13 cellular contexts compared by ENCODE assay signal in genomic region chr3:54649551-54649950, GRCh38.
A peak's percentile ranks its signal among the peaks of the same experiment; 100 is the strongest.
DNase-seq lines count a peak whose midpoint lies in the region; TF ChIP-seq lines count a peak whose summit lies in the region.
"Had no signal": no experiment of that assay in that cellular context is flagged by ENCODE, and none has a peak within 500 bp of the region (broad histone marks: within the 10 kb centered on the region; RNA-seq: fewer than 3 reads in every experiment).

No MANE protein-coding gene starts in this region.

- H3K27ac ChIP-seq in HEK293 (ENCODE audit: extremely low read depth, low read depth, low read length) (no peak overlapping the region), epithelial cell of prostate (peak overlapping the region; percentile 8), suprapubic skin (no peak overlapping the region), Peyer's patch (no peak overlapping the region)
- H3K27ac ChIP-seq: A549 had no signal

- no peak for TF ChIP-seq POLR2A in suprapubic skin (IDR thresholded peaks at IDR 0.05)
- TF ChIP-seq POLR2A in Peyer's patch (IDR thresholded peaks at IDR 0.05): no peak

- CTCF ChIA-PET in HEK293 (lab: Yijun Ruan, JAX): interaction anchor here (0.6 kb wide), 1 partner anchor 116 kb away, joined by 3 read pairs; no protein-coding TSS in a partner anchor

- H3K27me3 ChIP-seq in suprapubic skin: no peaks in the 10 kb centered on the region
- H3K27me3 ChIP-seq in Peyer's patch: no peaks in the 10 kb centered on the region

- H3K9me3 ChIP-seq in HEK293 (ENCODE audit: control insufficient read depth, insufficient read depth, low read depth, low read length) (no peaks in the 10 kb centered on the region), suprapubic skin (no peaks in the 10 kb centered on the region), Peyer's patch (peaks cover 0 to 4% (median 0%) of the 10 kb centered on the region in 4 donors)
- H3K9me3 ChIP-seq: A549, Caco-2 had no signal

- TF ChIP-seq CTCF in HEK293 (tag by site-specific recombination; IDR thresholded peaks at IDR 0.05) (no peak), suprapubic skin (IDR thresholded peaks at IDR 0.05) (no peak), Peyer's patch (IDR thresholded peaks at IDR 0.05) (no peak)

- no peaks in the 10 kb centered on the region for H3K4me1 ChIP-seq in HEK293 (ENCODE audit: control insufficient read depth, insufficient read depth, low read length)
- peaks cover 5% of the 10 kb centered on the region for H3K4me1 ChIP-seq in suprapubic skin
- H3K4me1 ChIP-seq in Peyer's patch: no peaks in the 10 kb centered on the region
- H3K4me1 ChIP-seq: A549, Caco-2 had no signal

- H3K36me3 ChIP-seq in HEK293 (ENCODE audit: control insufficient read depth in 2 of 2, insufficient read depth in 1 of 2, low read length in 2 of 2): no peaks in the 10 kb centered on the region
- no peaks in the 10 kb centered on the region for H3K36me3 ChIP-seq in suprapubic skin
- H3K36me3 ChIP-seq in Peyer's patch: no peaks in the 10 kb centered on the region

- TF ChIP-seq EP300 in suprapubic skin (IDR thresholded peaks at IDR 0.05): no peak

- H3K4me3 ChIP-seq in HEK293 (ENCODE audit: low read depth, low read length) (no peak overlapping the region), suprapubic skin (no peak overlapping the region), Peyer's patch (no peak overlapping the region)
- H3K4me3 ChIP-seq: A549 had no signal

- DNase-seq in NCI-H82 treated with DMSO at 0.1 percent for 48 hours (lab: John Stamatoyannopoulos, UW; ENCODE audit: unreplicated experiment) (peak; percentile 59), epithelial cell of prostate (ENCODE audit: low read depth, low spot score) (no peak), globus pallidus (ENCODE audit: low spot score) (no peak), suprapubic skin (ENCODE audit: low spot score in 2 of 2) (no peak), Peyer's patch (no peak), C1 segment of cervical spinal cord (lab: John Stamatoyannopoulos, UW) (no peak)
- DNase-seq: Caco-2; CD8-positive, alpha-beta memory T cell; DMS53; GF-D8; HCEC 1CT had no signal

- POLR2A ChIA-PET in HEK293 (lab: Yijun Ruan, JAX): no interaction called here

TF ChIP-seq in HEK293, 187 proteins besides CTCF, POLR2A, EP300 and RAD21:
- peak; percentile 14 for TF ChIP-seq SETDB1 (IDR thresholded peaks at IDR 0.05; ENCODE audit: insufficient read length, low read length)
- TF ChIP-seq, protein P1, sequence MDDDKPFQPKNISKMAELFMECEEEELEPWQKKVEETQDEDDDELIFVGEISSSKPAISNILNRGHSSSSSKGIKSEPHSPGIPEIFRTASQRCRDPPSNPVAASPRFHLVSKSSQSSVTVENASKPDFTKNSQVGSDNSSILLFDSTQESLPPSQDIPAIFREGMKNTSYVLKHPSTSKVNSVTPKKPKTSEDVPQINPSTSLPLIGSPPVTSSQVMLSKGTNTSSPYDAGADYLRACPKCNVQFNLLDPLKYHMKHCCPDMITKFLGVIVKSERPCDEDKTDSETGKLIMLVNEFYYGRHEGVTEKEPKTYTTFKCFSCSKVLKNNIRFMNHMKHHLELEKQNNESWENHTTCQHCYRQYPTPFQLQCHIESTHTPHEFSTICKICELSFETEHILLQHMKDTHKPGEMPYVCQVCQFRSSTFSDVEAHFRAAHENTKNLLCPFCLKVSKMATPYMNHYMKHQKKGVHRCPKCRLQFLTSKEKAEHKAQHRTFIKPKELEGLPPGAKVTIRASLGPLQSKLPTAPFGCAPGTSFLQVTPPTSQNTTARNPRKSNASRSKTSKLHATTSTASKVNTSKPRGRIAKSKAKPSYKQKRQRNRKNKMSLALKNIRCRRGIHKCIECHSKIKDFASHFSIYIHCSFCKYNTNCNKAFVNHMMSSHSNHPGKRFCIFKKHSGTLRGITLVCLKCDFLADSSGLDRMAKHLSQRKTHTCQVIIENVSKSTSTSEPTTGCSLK (tag by site-specific recombination; IDR thresholded peaks at IDR 0.05): no peak
- TF ChIP-seq KLF17 (tag by site-specific recombination; IDR thresholded peaks at IDR 0.05): 0 out of 2 replicates have a peak, but pooled peaks have one; percentile 21
